In the genomic region with DNA sequence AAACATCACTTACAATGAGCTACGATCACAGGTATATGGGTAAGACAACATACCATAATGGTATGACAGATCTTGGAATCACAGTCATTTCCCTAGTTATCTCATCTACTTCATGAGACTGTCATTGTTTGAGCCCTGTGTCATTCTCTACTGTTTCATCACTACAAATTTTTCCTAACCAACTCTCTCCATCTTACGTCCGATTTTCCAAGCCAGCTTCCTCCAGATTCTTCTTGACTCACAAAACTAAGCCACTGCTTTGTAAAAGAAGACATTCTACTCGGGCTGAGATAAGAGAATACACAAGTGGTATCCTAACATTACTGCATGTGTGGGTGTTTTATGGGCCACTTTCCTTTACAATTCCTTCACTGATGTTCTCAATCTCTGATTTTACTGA, we compare ENCODE assay signal across 11 cellular contexts. TPM values are rescaled to one million over a fixed set of nuclear protein-coding genes. Genes with fewer than 3 reads are reported as not detected.
DNase-seq lines count a peak whose midpoint lies in the region; ATAC-seq and TF ChIP-seq lines count a peak whose summit lies in the region.
"Had no signal": no experiment of that assay in that cellular context is flagged by ENCODE, and none has a peak within 500 bp of the region (broad histone marks: within the 10 kb centered on the region; RNA-seq: fewer than 3 reads in every experiment).

No MANE protein-coding gene starts in this region.

- no peaks in the 10 kb centered on the region for H3K9me3 Mint-ChIP-seq in activated naive CD8-positive, alpha-beta T cell (ENCODE audit: low read depth)
- no peaks in the 10 kb centered on the region for H3K9me3 Mint-ChIP-seq in stimulated activated naive CD8-positive, alpha-beta T cell treated with anti-CD3 and anti-CD28 coated beads, Interleukin-15, Interleukin-2, amounts not matched to agents 100 ng/mL and 50 ng/mL, for 24 hours

- H3K27me3 ChIP-seq in HL-60 (ENCODE audit: insufficient read depth, poor library complexity, severe bottlenecking) (no peaks in the 10 kb centered on the region), heart left ventricle (no peaks in the 10 kb centered on the region)
- H3K27me3 ChIP-seq: left lung had no signal

- 70 to 82% (median 74%) methylated on average over 4 of the region's 4 CpGs for WGBS in heart left ventricle, 4 donors

- ATAC-seq in heart left ventricle (peak in 3 of 4 donors; percentile 47 to 68 (median 50)), HG02884 (IDR thresholded peaks at IDR 0.05; ENCODE audit: unreplicated experiment) (no peak)
- ATAC-seq: left lung had no signal

- peak overlapping the region; percentile 18; the same call in 1 of the 2 replicates for H3K27ac ChIP-seq in HL-60 (replicated peaks)
- peak overlapping the region in 10 of 12 donors; percentile 10 to 79 (median 42) for H3K27ac ChIP-seq in heart left ventricle
- H3K27ac ChIP-seq: left lung had no signal

- peaks cover 10% of the 10 kb centered on the region for H3K36me3 Mint-ChIP-seq in activated naive CD8-positive, alpha-beta T cell
- peaks cover 12% of the 10 kb centered on the region for H3K36me3 Mint-ChIP-seq in stimulated activated naive CD8-positive, alpha-beta T cell treated with anti-CD3 and anti-CD28 coated beads, Interleukin-15, Interleukin-2, amounts not matched to agents 100 ng/mL and 50 ng/mL, for 24 hours (ENCODE audit: low read depth)

- H3K4me3 ChIP-seq in HL-60 (replicated peaks; ENCODE audit: insufficient read depth, low read length), result no peak overlapping the region
- H3K4me3 ChIP-seq in heart left ventricle, result no peak overlapping the region
- H3K4me3 ChIP-seq: left lung, skin epidermis had no signal

- TF ChIP-seq CTCF in HL-60 (IDR thresholded peaks at IDR 0.05; ENCODE audit: insufficient read depth, low read length), result no peak
- TF ChIP-seq CTCF in heart left ventricle (IDR thresholded peaks at IDR 0.05), result no peak

- H3K4me1 Mint-ChIP-seq in activated naive CD8-positive, alpha-beta T cell (ENCODE audit: low read depth), result peaks cover 88% of the 10 kb centered on the region
- peaks cover 83% of the 10 kb centered on the region for H3K4me1 Mint-ChIP-seq in stimulated activated naive CD8-positive, alpha-beta T cell treated with anti-CD3 and anti-CD28 coated beads, Interleukin-15, Interleukin-2, amounts not matched to agents 100 ng/mL and 50 ng/mL, for 24 hours (ENCODE audit: low read depth)

- intact Hi-C loops in heart left ventricle (cut with DNase I), result no loop called here

- H3K27ac Mint-ChIP-seq in activated naive CD8-positive, alpha-beta T cell, result peak overlapping the region; percentile 91
- H3K27ac Mint-ChIP-seq in stimulated activated naive CD8-positive, alpha-beta T cell treated with anti-CD3 and anti-CD28 coated beads, Interleukin-15, Interleukin-2, amounts not matched to agents 100 ng/mL and 50 ng/mL, for 24 hours, result peak overlapping the region; percentile 86

- DNase-seq in HL-60 (ENCODE audit: low read depth in 1 of 2, low spot score in 1 of 2) (no peak), heart left ventricle (no peak), NCI-H446 (lab: John Stamatoyannopoulos, UW) (no peak), NCI-H2029 (lab: John Stamatoyannopoulos, UW) (no peak)
- DNase-seq: left lung, NCI-H2171 treated with DMSO at 0.1 percent for 48 hours, SK-N-SH had no signal

- peaks cover 0 to 17% (median 10%) of the 10 kb centered on the region in 9 donors for H3K36me3 ChIP-seq in heart left ventricle

- no peaks in the 10 kb centered on the region for H3K27me3 Mint-ChIP-seq in activated naive CD8-positive, alpha-beta T cell
- no peaks in the 10 kb centered on the region for H3K27me3 Mint-ChIP-seq in stimulated activated naive CD8-positive, alpha-beta T cell treated with anti-CD3 and anti-CD28 coated beads, Interleukin-15, Interleukin-2, amounts not matched to agents 100 ng/mL and 50 ng/mL, for 24 hours

- TF ChIP-seq POLR2A in heart left ventricle (IDR thresholded peaks at IDR 0.05), result no peak

- peak overlapping the region; percentile 46 for H3K4me3 Mint-ChIP-seq in activated naive CD8-positive, alpha-beta T cell
- H3K4me3 Mint-ChIP-seq in stimulated activated naive CD8-positive, alpha-beta T cell treated with anti-CD3 and anti-CD28 coated beads, Interleukin-15, Interleukin-2, amounts not matched to agents 100 ng/mL and 50 ng/mL, for 24 hours, result peak overlapping the region; percentile 2

- peaks cover 0 to 6% (median 0%) of the 10 kb centered on the region in 12 donors for H3K9me3 ChIP-seq in heart left ventricle
- H3K9me3 ChIP-seq: left lung, SK-N-SH had no signal

- peaks cover 0 to 55% (median 30%) of the 10 kb centered on the region in 12 donors for H3K4me1 ChIP-seq in heart left ventricle

RNA-seq across cellular contexts. Expression of gene SERINC5, which starts 49.6 kb away (rescaled TPM):
- total RNA-seq in heart left ventricle, result 10 to 100 TPM; 10.9 to 25.9 (median 14.6) TPM
- 1 to 10 TPM; 3.2 to 6.0 TPM for polyA plus RNA-seq in heart left ventricle
